Comparison of ENCODE assay signal across 8 cellular contexts in genomic region chr2:96344011-96344410, GRCh38. TPM values are rescaled to one million over a fixed set of nuclear protein-coding genes. Genes with fewer than 3 reads are reported as not detected.
DNase-seq lines count a peak whose midpoint lies in the region; ATAC-seq and TF ChIP-seq lines count a peak whose summit lies in the region.

No MANE protein-coding gene starts in this region.

- H3K4me3 ChIP-seq in ascending aorta, result no peak overlapping the region

- intact Hi-C loops in ascending aorta (cut with DNase I), result no loop called here

- peak overlapping the region in 1 of 2 donors; percentile 27 for H3K27ac ChIP-seq in ascending aorta

- ATAC-seq in GM21526 (IDR thresholded peaks at IDR 0.05; ENCODE audit: low FRiP score, unreplicated experiment) (peak; percentile 45), esophagus mucosa (peak; percentile 68)

- DNase-seq in GM10266 (ENCODE audit: extremely low spot score) (peak; percentile 61), NCI-H226 (peak; percentile 35), NCI-H1694 (lab: John Stamatoyannopoulos, UW) (no peak), NCI-H446 (lab: John Stamatoyannopoulos, UW) (no peak), ascending aorta (ENCODE audit: low spot score in 2 of 2) (no peak), RPMI8226 (no peak)

- TF ChIP-seq CTCF in GM10266 (IDR thresholded peaks at IDR 0.05; ENCODE audit: control insufficient read depth, insufficient read depth, low read depth, missing control alignments) (no peak), ascending aorta (IDR thresholded peaks at IDR 0.05) (no peak)

- H3K9me3 ChIP-seq in ascending aorta, result no peaks in the 10 kb centered on the region

- no peaks in the 10 kb centered on the region for H3K4me1 ChIP-seq in ascending aorta

- no peaks in the 10 kb centered on the region for H3K36me3 ChIP-seq in ascending aorta

- no peaks in the 10 kb centered on the region for H3K27me3 ChIP-seq in ascending aorta

RNA-seq across cellular contexts. Expression of gene NCAPH, which starts 8.4 kb away (rescaled TPM):
- 11.7 TPM for total RNA-seq in esophagus mucosa
- not detected for total RNA-seq in ascending aorta

RNA-seq across cellular contexts. Expression of gene ITPRIPL1, which starts 18.9 kb away (rescaled TPM):
- total RNA-seq in esophagus mucosa (1.8 TPM), ascending aorta (14.5 TPM)

RNA-seq across cellular contexts. Expression of gene SNRNP200, which starts 38.7 kb away (rescaled TPM):
- total RNA-seq in esophagus mucosa, result 66.6 TPM
- 57.4 TPM for total RNA-seq in ascending aorta

Comparison
In these comparisons a context has a peak if more than half of its experiments do, and no peak if none do; other contexts are left out.
1. DNase-seq: peak in GM10266 (single experiment) and NCI-H226 (single experiment); none in NCI-H1694 (single experiment), NCI-H446 (0 of 2), ascending aorta (0 of 2) and RPMI8226 (single experiment).
2. RNA of gene NCAPH, which starts 8.4 kb away (total RNA-seq): 11.7 TPM in esophagus mucosa (single experiment); not detected in ascending aorta (single experiment); every median in the first group is over 10 times any median in the second.